25 cellular contexts compared by ENCODE assay signal in genomic region chr10:35212856-35213255, GRCh38.
DNase-seq lines count a peak whose midpoint lies in the region; ATAC-seq, FAIRE-seq and TF ChIP-seq lines count a peak whose summit lies in the region.
"Had no signal": no experiment of that assay in that cellular context is flagged by ENCODE, and none has a peak within 500 bp of the region (broad histone marks: within the 10 kb centered on the region; RNA-seq: fewer than 3 reads in every experiment).

No MANE protein-coding gene starts in this region.

- peak overlapping the region; percentile 13 for H3K27ac Mint-ChIP-seq in activated CD4-positive, alpha-beta T cell treated with anti-CD3 and anti-CD28 coated beads, Interleukin-2, amount 10 ng/mL, durations not matched to agents 7 days and 5 days
- H3K27ac Mint-ChIP-seq: activated T-cell treated with anti-CD3 and anti-CD28 coated beads, Interleukin-2, amount 50 U/mL, for 72 hours had no signal

- ATAC-seq in HG02623 (IDR thresholded peaks at IDR 0.05; ENCODE audit: unreplicated experiment): no peak
- no peak for ATAC-seq in GM18505 (IDR thresholded peaks at IDR 0.05; ENCODE audit: unreplicated experiment)
- ATAC-seq: activated CD8-positive, alpha-beta T cell treated with anti-CD3 and anti-CD28 coated beads for 36 hours; activated T-cell treated with anti-CD3 and anti-CD28 coated beads, Interleukin-2, amount 50 U/mL, for 72 hours; Panc1; SK-N-SH treated with all-trans-retinoic acid at 6 μM for 48 hours had no signal

- POLR2A ChIA-PET in activated CD4-positive, alpha-beta T cell treated with anti-CD3 and anti-CD28 coated beads, Interleukin-2, amount 10 ng/mL, durations not matched to agents 7 days and 5 days (lab: Charles Lee): no interaction called here

- H3K9me3 Mint-ChIP-seq in activated CD4-positive, alpha-beta T cell treated with anti-CD3 and anti-CD28 coated beads, Interleukin-2, amount 10 ng/mL, durations not matched to agents 7 days and 5 days: no peaks in the 10 kb centered on the region
- H3K9me3 Mint-ChIP-seq: activated CD8-positive, alpha-beta T cell treated with anti-CD3 and anti-CD28 coated beads for 36 hours; activated naive CD8-positive, alpha-beta T cell treated with anti-CD3 and anti-CD28 coated beads for 36 hours; activated T-cell treated with anti-CD3 and anti-CD28 coated beads, Interleukin-2, amount 50 U/mL, for 72 hours; IgD-negative memory B cell had no signal

- H3K4me3 ChIP-seq in choroid plexus epithelial cell (ENCODE audit: low read depth, low read length): peak overlapping the region; percentile 41
- H3K4me3 ChIP-seq: BLaER1, ovary, thyroid gland had no signal

- FAIRE-seq in GM19239 (lab: Jason Lieb, UNC): no peak
- FAIRE-seq: GM12891 had no signal

- no peak for TF ChIP-seq CTCF in choroid plexus epithelial cell (conservative IDR thresholded peaks at IDR 0.05; ENCODE audit: low read depth, low read length)

- H3K27me3 Mint-ChIP-seq in activated CD4-positive, alpha-beta T cell treated with anti-CD3 and anti-CD28 coated beads, Interleukin-2, amount 10 ng/mL, durations not matched to agents 7 days and 5 days: no peaks in the 10 kb centered on the region
- H3K27me3 Mint-ChIP-seq: activated CD8-positive, alpha-beta T cell treated with anti-CD3 and anti-CD28 coated beads for 36 hours; activated naive CD8-positive, alpha-beta T cell treated with anti-CD3 and anti-CD28 coated beads for 36 hours; IgD-negative memory B cell had no signal

- H3K4me3 Mint-ChIP-seq in activated CD4-positive, alpha-beta T cell treated with anti-CD3 and anti-CD28 coated beads, Interleukin-2, amount 10 ng/mL, durations not matched to agents 7 days and 5 days: no peak overlapping the region
- H3K4me3 Mint-ChIP-seq: activated CD8-positive, alpha-beta T cell treated with anti-CD3 and anti-CD28 coated beads for 36 hours; activated naive CD8-positive, alpha-beta T cell treated with anti-CD3 and anti-CD28 coated beads for 36 hours; activated T-cell treated with anti-CD3 and anti-CD28 coated beads, Interleukin-2, amount 50 U/mL, for 72 hours; IgD-negative memory B cell had no signal

- DNase-seq in activated CD4-positive, alpha-beta T cell treated with anti-CD3 and anti-CD28 coated beads, Interleukin-2, amount 10 ng/mL, durations not matched to agents 7 days and 5 days: no peak
- no peak for DNase-seq in activated CD4-positive, alpha-beta T cell treated with anti-CD3 and anti-CD28 coated beads, Interleukin-2, amount 50 U/mL, for 1 hour
- peak; percentile 48 for DNase-seq in choroid plexus epithelial cell (ENCODE audit: low read depth)
- peak; percentile 80 for DNase-seq in myocyte (ENCODE audit: low read depth)
- no peak for DNase-seq in GM19239 (ENCODE audit: insufficient read length, low spot score)
- DNase-seq in stimulated activated CD4-positive, alpha-beta T cell treated with anti-CD3 and anti-CD28 coated beads, Interleukin-15, amount 100 ng/mL, for 24 hours: no peak
- DNase-seq: 8988T; activated CD8-positive, alpha-beta T cell treated with anti-CD3 and anti-CD28 coated beads for 36 hours; activated naive CD8-positive, alpha-beta T cell treated with anti-CD3 and anti-CD28 coated beads for 36 hours; activated T-cell treated with anti-CD3 and anti-CD28 coated beads, Interleukin-2, amount 50 U/mL, for 72 hours; central memory CD4-positive, alpha-beta T cell; GF-D8; hippocampal formation; NCI-H774; ovary; stimulated activated CD4-positive, alpha-beta T cell treated with anti-CD3 and anti-CD28 coated beads, Interleukin-4, amount 100 ng/mL, for 4 hours; stimulated activated CD8-positive, alpha-beta memory T cell treated with anti-CD3 and anti-CD28 coated beads, Interleukin-4, amount 100 ng/mL, for 48 hours; thyroid gland had no signal

- CTCF ChIA-PET in activated CD4-positive, alpha-beta T cell treated with anti-CD3 and anti-CD28 coated beads, Interleukin-2, amount 10 ng/mL, durations not matched to agents 7 days and 5 days (lab: Charles Lee): interaction anchor here (3.4 to 14.1 kb wide), 2 partner anchors 14 to 86 kb away, joined by 16 to 130 read pairs; partner anchors contain the start of gene CREM

- H3K36me3 Mint-ChIP-seq in activated CD4-positive, alpha-beta T cell treated with anti-CD3 and anti-CD28 coated beads, Interleukin-2, amount 10 ng/mL, durations not matched to agents 7 days and 5 days (ENCODE audit: low read depth): peaks cover 38% of the 10 kb centered on the region

- no peak for TF ChIP-seq POLR2A in GM18505 (IDR thresholded peaks at IDR 0.05; ENCODE audit: borderline replicate concordance, extremely low read depth, insufficient read depth, insufficient read length)

- peaks cover 62% of the 10 kb centered on the region for H3K4me1 Mint-ChIP-seq in activated CD4-positive, alpha-beta T cell treated with anti-CD3 and anti-CD28 coated beads, Interleukin-2, amount 10 ng/mL, durations not matched to agents 7 days and 5 days

Comparison
In these comparisons a context has a peak if more than half of its experiments do, and no peak if none do; other contexts are left out.
1. DNase-seq: peak in choroid plexus epithelial cell (single experiment) and myocyte (single experiment); none in activated CD4-positive, alpha-beta T cell treated with anti-CD3 and anti-CD28 coated beads, Interleukin-2, amount 10 ng/mL, durations not matched to agents 7 days and 5 days (single experiment), activated CD4-positive, alpha-beta T cell treated with anti-CD3 and anti-CD28 coated beads, Interleukin-2, amount 50 U/mL, for 1 hour (single experiment), GM19239 (single experiment) and stimulated activated CD4-positive, alpha-beta T cell treated with anti-CD3 and anti-CD28 coated beads, Interleukin-15, amount 100 ng/mL, for 24 hours (single experiment).